Comparison of ENCODE assay signal across 8 cellular contexts in the genomic region with DNA sequence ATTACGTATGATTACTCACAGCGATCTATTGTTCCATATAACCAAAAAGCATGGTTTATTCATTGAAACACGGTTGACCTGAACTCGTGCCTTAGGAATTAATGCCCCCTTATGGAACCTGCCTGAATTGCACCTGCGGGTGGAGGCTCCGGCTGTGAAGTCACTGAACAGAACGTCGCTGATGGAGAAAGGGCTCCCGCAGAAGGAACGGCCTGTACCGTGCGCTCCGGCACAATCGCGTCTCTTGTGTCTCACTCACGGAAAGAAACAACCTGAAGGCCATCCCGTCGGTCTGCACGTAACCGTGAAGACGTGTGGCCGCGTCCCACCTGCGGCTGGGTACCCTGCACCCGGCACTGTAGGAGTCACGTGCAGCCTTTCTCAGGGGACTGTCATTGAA.
DNase-seq lines count a peak whose midpoint lies in the region; ATAC-seq and TF ChIP-seq lines count a peak whose summit lies in the region.

No MANE protein-coding gene starts in this region.

- 0 out of 2 replicates have a peak overlapping the region, but pooled peaks have one; percentile 46 for H2AFZ ChIP-seq in PC-3 (ENCODE audit: low read length)

- no peaks in the 10 kb centered on the region for H4K20me1 ChIP-seq in PC-3 (ENCODE audit: low read length)

- peak; percentile 44 for DNase-seq in DMS153 (lab: John Stamatoyannopoulos, UW)
- DNase-seq in PC-3, result peak; percentile 78
- DNase-seq in activated T-cell treated with anti-CD3 and anti-CD28 coated beads, Interleukin-2, amount 50 U/mL, for 48 hours, result peak; percentile 85 to 86
- peak; percentile 84 for DNase-seq in fibroblast of pulmonary artery (ENCODE audit: low read depth)
- peak; percentile 10 for DNase-seq in occipital lobe (lab: John Stamatoyannopoulos, UW)
- peak; percentile 59 to 88 for DNase-seq in tibial nerve (ENCODE audit: low spot score in 2 of 2)

- H3K4me3 ChIP-seq in PC-3 (ENCODE audit: low read length) (no peak overlapping the region), fibroblast of pulmonary artery (replicated peaks; ENCODE audit: low read depth, low read length) (no peak overlapping the region), tibial nerve (no peak overlapping the region)

- H3K36me3 ChIP-seq in PC-3 (ENCODE audit: low read depth, low read length), result no peaks in the 10 kb centered on the region
- peaks cover 0 to 37% (median 0%) of the 10 kb centered on the region in 3 donors for H3K36me3 ChIP-seq in tibial nerve

- POLR2A ChIA-PET in PC-3 (lab: Charles Lee; ENCODE audit: unreplicated experiment), result no interaction called here

- H3K4me1 ChIP-seq in PC-3 (ENCODE audit: insufficient read depth, low read length), result no peaks in the 10 kb centered on the region
- H3K4me1 ChIP-seq in tibial nerve, result peaks cover 0 to 33% (median 14%) of the 10 kb centered on the region in 4 donors

- no peaks in the 10 kb centered on the region for H3K79me2 ChIP-seq in PC-3 (ENCODE audit: low read length)

- H3K4me2 ChIP-seq in PC-3 (ENCODE audit: low read length), result no peak overlapping the region

- CTCF ChIA-PET in PC-3 (lab: Charles Lee), result no interaction called here

- H3K9ac ChIP-seq in PC-3 (ENCODE audit: low read length), result no peak overlapping the region

- no peaks in the 10 kb centered on the region for H3K9me3 ChIP-seq in PC-3 (ENCODE audit: low read length)
- H3K9me3 ChIP-seq in tibial nerve, result no peaks in the 10 kb centered on the region

- no peak for TF ChIP-seq POLR2A in tibial nerve (IDR thresholded peaks at IDR 0.05)

- WGBS in tibial nerve, 2 donors, result 51 to 62% methylated on average over 26 of the region's 26 CpGs

- no TSS peak for BruUV-seq in PC-3 (replicated peaks; lab: Mats Ljungman, UMichigan)

- H3F3A ChIP-seq in PC-3 (ENCODE audit: low read length, unreplicated experiment), result no peaks in the 10 kb centered on the region

- intact Hi-C loops in PC-3 (cut with micrococcal nuclease), result loop anchor here (1.0 to 5.0 kb wide), 3 partner anchors 115 to 150 kb away; partner anchors contain the start of gene NFATC1

- no peaks in the 10 kb centered on the region for H3K9me2 ChIP-seq in PC-3 (replicated peaks; ENCODE audit: low read length)

- H3K27ac ChIP-seq in PC-3 (ENCODE audit: low read length) (no peak overlapping the region), tibial nerve (no peak overlapping the region)

- peak; percentile 89 for TF ChIP-seq CTCF in PC-3 (conservative IDR thresholded peaks at IDR 0.05; ENCODE audit: low read depth, low read length)
- peak; percentile 93 for TF ChIP-seq CTCF in fibroblast of pulmonary artery (IDR thresholded peaks at IDR 0.05; ENCODE audit: low read length, missing control alignments)
- peak; percentile 80 to 91 (median 84) for TF ChIP-seq CTCF in tibial nerve (IDR thresholded peaks at IDR 0.05)

- peak; percentile 31 for ATAC-seq in HG02798 (IDR thresholded peaks at IDR 0.05; ENCODE audit: poor library complexity, unreplicated experiment)
- peak; percentile 84 for ATAC-seq in PC-3
- ATAC-seq in HG03135 (IDR thresholded peaks at IDR 0.05; ENCODE audit: unreplicated experiment), result no peak

- H3K27me3 ChIP-seq in PC-3 (ENCODE audit: low read length), result no peaks in the 10 kb centered on the region; the same call in 1 of the 2 replicates
- no peaks in the 10 kb centered on the region for H3K27me3 ChIP-seq in tibial nerve

- peak in 1 of 2 donors; percentile 34 for TF ChIP-seq EP300 in tibial nerve (IDR thresholded peaks at IDR 0.05)

Comparison
In these comparisons a context has a peak if more than half of its experiments do, and no peak if none do; other contexts are left out.
1. DNase-seq: peak in every context shown above with its lines; median percentile 86 in activated T-cell treated with anti-CD3 and anti-CD28 coated beads, Interleukin-2, amount 50 U/mL, for 48 hours; 84 in fibroblast of pulmonary artery; 78 in PC-3; 74 in tibial nerve; 44 in DMS153; 10 in occipital lobe.